ENCODE assay signal across 23 cellular contexts in genomic region chr11:126169291-126169690, GRCh38. TPM values are rescaled to one million over a fixed set of nuclear protein-coding genes. Genes with fewer than 3 reads are reported as not detected.
A peak's percentile ranks its signal among the peaks of the same experiment; 100 is the strongest.
DNase-seq lines count a peak whose midpoint lies in the region; ATAC-seq, FAIRE-seq and TF ChIP-seq lines count a peak whose summit lies in the region.
"Had no signal": no experiment of that assay in that cellular context is flagged by ENCODE, and none has a peak within 500 bp of the region (broad histone marks: within the 10 kb centered on the region; RNA-seq: fewer than 3 reads in every experiment).

No MANE protein-coding gene starts in this region.

- H2BK15ac ChIP-seq in H1 (ENCODE audit: low read length): no peak overlapping the region
- no peak overlapping the region for H2BK15ac ChIP-seq in mesenchymal stem cell (ENCODE audit: low read depth, poor library complexity, severe bottlenecking)

- H4K91ac ChIP-seq in H1 (replicated peaks; ENCODE audit: insufficient read length, low read length) (no peak overlapping the region), mesenchymal stem cell (ENCODE audit: low read length) (no peak overlapping the region)

- H3K4me3 Mint-ChIP-seq in GM23338: no peak overlapping the region
- H3K4me3 Mint-ChIP-seq: CD4-positive, alpha-beta memory T cell had no signal

- H3K36me3 ChIP-seq in GM23338 (ENCODE audit: insufficient read depth) (no peaks in the 10 kb centered on the region), H1 (ENCODE audit: control insufficient read depth in 2 of 4, insufficient read depth in 4 of 4, low read length in 3 of 4) (no peaks in the 10 kb centered on the region), mesenchymal stem cell (ENCODE audit: control insufficient read depth in 1 of 2, insufficient read depth in 2 of 2, low read depth in 1 of 2, low read length in 2 of 2) (no peaks in the 10 kb centered on the region)
- H3K36me3 ChIP-seq: BE2C; BLaER1 treated with 17β-estradiol and CSF1 and Interleukin-3, amounts not matched to agents 10 nM and 100 nM had no signal

- 0 out of 2 replicates have a peak overlapping the region, but pooled peaks have one; percentile 28 for H2AFZ ChIP-seq in GM23338
- no peak overlapping the region for H2AFZ ChIP-seq in H1 (ENCODE audit: low read length)
- H2AFZ ChIP-seq in mesenchymal stem cell (ENCODE audit: low read depth, low read length): no peak overlapping the region

- H3K4ac ChIP-seq in H1 (replicated peaks; ENCODE audit: insufficient read length, low read depth, low read length) (no peak overlapping the region), mesenchymal stem cell (ENCODE audit: low read depth in 1 of 2, low read length in 2 of 2) (no peak overlapping the region)

- no peak overlapping the region for H3K23ac ChIP-seq in H1 (ENCODE audit: insufficient read length)
- no peak overlapping the region for H3K23ac ChIP-seq in mesenchymal stem cell (ENCODE audit: low read length in 2 of 2)

- no peak for TF ChIP-seq POLR2A in H1 (IDR thresholded peaks at IDR 0.05; ENCODE audit: control extremely low read depth in 1 of 2, low read depth in 2 of 2, low read length in 2 of 2)

- peaks cover 20% of the 10 kb centered on the region for H3K4me1 Mint-ChIP-seq in GM23338
- H3K4me1 Mint-ChIP-seq: CD4-positive, alpha-beta memory T cell had no signal

- TF ChIP-seq CTCF in GM23338 (conservative IDR thresholded peaks at IDR 0.05; ENCODE audit: low read depth in 2 of 2) (no peak), H1 (IDR thresholded peaks at IDR 0.05; ENCODE audit: control extremely low read depth in 1 of 3, insufficient read depth in 1 of 3, low read depth in 1 of 3, low read length in 3 of 3) (no peak)

- FAIRE-seq in H1 (lab: Jason Lieb, UNC): no peak
- FAIRE-seq: A549, G401.6, GM12878, GM19239 had no signal

- H3K4me3 ChIP-seq in GM23338: no peak overlapping the region
- H3K4me3 ChIP-seq in H1 (ENCODE audit: extremely low read depth in 1 of 4, insufficient read depth in 2 of 4, low read depth in 3 of 4, low read length in 4 of 4): no peak overlapping the region
- H3K4me3 ChIP-seq in mesenchymal stem cell (ENCODE audit: insufficient read depth in 1 of 2, low read depth in 1 of 2, low read length in 2 of 2): no peak overlapping the region
- H3K4me3 ChIP-seq: A549; BLaER1 treated with 17β-estradiol and CSF1 and Interleukin-3, amounts not matched to agents 10 nM and 100 nM; GM12878 had no signal

- no peak overlapping the region for H3K14ac ChIP-seq in H1 (ENCODE audit: insufficient read length)
- no peak overlapping the region for H3K14ac ChIP-seq in mesenchymal stem cell (ENCODE audit: low read length in 2 of 2)

- peaks cover 11% of the 10 kb centered on the region; the same call in 1 of the 2 replicates for H3K4me1 ChIP-seq in GM23338 (ENCODE audit: insufficient read depth)
- H3K4me1 ChIP-seq in H1 (replicated peaks in 1 of 4; ENCODE audit: control insufficient read depth in 3 of 4, insufficient read depth in 4 of 4, low read length in 3 of 4): peaks cover 0 to 5% (median 3%) of the 10 kb centered on the region in 4 experiments; a peak in 3 of 7 replicates
- H3K4me1 ChIP-seq in mesenchymal stem cell (ENCODE audit: control insufficient read depth, insufficient read depth, low read depth, low read length): no peaks in the 10 kb centered on the region
- H3K4me1 ChIP-seq: A549 had no signal

- H4K8ac ChIP-seq in H1 (ENCODE audit: extremely low read depth, insufficient read depth, low read length) (no peak overlapping the region), mesenchymal stem cell (ENCODE audit: low read length) (no peak overlapping the region)

- H2BK5ac ChIP-seq in H1 (ENCODE audit: low read depth, low read length) (no peak overlapping the region), mesenchymal stem cell (ENCODE audit: low read depth, low read length, poor library complexity, severe bottlenecking) (no peak overlapping the region)

- H2BK12ac ChIP-seq in H1 (ENCODE audit: low read depth, low read length) (no peak overlapping the region), mesenchymal stem cell (ENCODE audit: low read length in 2 of 2) (no peak overlapping the region)

- H3F3A ChIP-seq in GM23338 (replicated peaks; ENCODE audit: low read depth): no peaks in the 10 kb centered on the region

- H2BK20ac ChIP-seq in H1 (ENCODE audit: low read length): no peak overlapping the region

- H3K27ac Mint-ChIP-seq in GM23338: no peak overlapping the region
- H3K27ac Mint-ChIP-seq: CD4-positive, alpha-beta memory T cell had no signal

- H3K9me3 Mint-ChIP-seq in GM23338: no peaks in the 10 kb centered on the region
- H3K9me3 Mint-ChIP-seq: CD4-positive, alpha-beta memory T cell had no signal

- no peak overlapping the region; the same call in 1 of the 2 replicates for H3K18ac ChIP-seq in H1 (ENCODE audit: extremely low read depth, low read length)
- H3K18ac ChIP-seq in mesenchymal stem cell (ENCODE audit: low read depth in 1 of 2, low read length in 2 of 2): no peak overlapping the region

- H3K9me3 ChIP-seq in H1 (ENCODE audit: insufficient read depth in 2 of 2, low read depth in 1 of 2, low read length in 1 of 2) (no peaks in the 10 kb centered on the region), mesenchymal stem cell (ENCODE audit: control insufficient read depth, low read length) (no peaks in the 10 kb centered on the region)
- H3K9me3 ChIP-seq: A549, BE2C had no signal

- H2BK120ac ChIP-seq in H1 (replicated peaks; ENCODE audit: low read depth, low read length) (no peak overlapping the region), mesenchymal stem cell (ENCODE audit: low read depth, low read length) (no peak overlapping the region)

- H3K79me1 ChIP-seq in H1 (ENCODE audit: low read depth, low read length) (no peaks in the 10 kb centered on the region), mesenchymal stem cell (replicated peaks; ENCODE audit: low read length, poor library complexity, severe bottlenecking) (no peaks in the 10 kb centered on the region)

- H3K9me2 ChIP-seq in GM23338 (ENCODE audit: insufficient read depth): 0 out of 2 replicates have a peak, but pooled peaks cover 3% of the 10 kb centered on the region

- H2AK5ac ChIP-seq in H1 (ENCODE audit: low read depth, low read length) (no peak overlapping the region), mesenchymal stem cell (ENCODE audit: low read length, severe bottlenecking) (no peak overlapping the region)

- no peak overlapping the region for H4K5ac ChIP-seq in H1 (ENCODE audit: insufficient read length, low read depth, low read length)

- no peak for DNase-seq in GM23338 (ENCODE audit: low spot score)
- DNase-seq in H1 (ENCODE audit: low read depth in 1 of 2, low spot score in 2 of 2): no peak
- DNase-seq in mesenchymal stem cell: no peak
- no peak for DNase-seq in dedifferentiated amniotic fluid mesenchymal stem cell (ENCODE audit: extremely low spot score)
- DNase-seq in GF-D8 (lab: John Stamatoyannopoulos, UW): no peak
- DNase-seq: 8988T; ACHN; AML-193; BE2C; Calu3; CD4-positive, alpha-beta memory T cell; COR-L47; DMS53; DMS79 treated with DMSO at 0.1 percent for 48 hours; GOT3; HCEC 1CT had no signal

- TF ChIP-seq RAD21 in H1 (IDR thresholded peaks at IDR 0.05 in 1 of 2, conservative IDR thresholded peaks at IDR 0.05 in 1 of 2; ENCODE audit: low read depth in 2 of 2, low read length in 2 of 2): no peak

- H3K4me2 ChIP-seq in GM23338 (0 out of 2 replicates have a peak overlapping the region, but pooled peaks have one; percentile 11), H1 (ENCODE audit: insufficient read depth in 1 of 2, low read depth in 2 of 2, low read length in 2 of 2) (peak overlapping the region; percentile 22 to 26; a peak in 1 of 4 replicates), mesenchymal stem cell (ENCODE audit: low read length, poor library complexity, severe bottlenecking) (no peak overlapping the region)
- H3K4me2 ChIP-seq: A549; BLaER1 treated with 17β-estradiol and CSF1 and Interleukin-3, amounts not matched to agents 10 nM and 100 nM had no signal

- H3K27ac ChIP-seq in GM23338 (ENCODE audit: low read depth): no peak overlapping the region
- no peak overlapping the region for H3K27ac ChIP-seq in H1 (ENCODE audit: low read depth, low read length)
- H3K27ac ChIP-seq in mesenchymal stem cell (ENCODE audit: low read length, poor library complexity, severe bottlenecking): no peak overlapping the region
- H3K27ac ChIP-seq: A549; BLaER1 treated with 17β-estradiol and CSF1 and Interleukin-3, amounts not matched to agents 10 nM and 100 nM had no signal

- CTCF ChIA-PET in H1 (lab: Charles Lee; ENCODE audit: partially characterized antibody): interaction anchor here (0.7 to 1.4 kb wide), 5 partner anchors 16 to 251 kb away, joined by 3 to 4 read pairs (median 3); no protein-coding TSS in a partner anchor

- no peaks in the 10 kb centered on the region for H3K79me2 ChIP-seq in GM23338 (replicated peaks; ENCODE audit: insufficient read depth)
- H3K79me2 ChIP-seq in H1 (ENCODE audit: control insufficient read depth in 1 of 2, insufficient read depth in 2 of 2, low read length in 2 of 2): no peaks in the 10 kb centered on the region

- H3K27me3 ChIP-seq in GM23338 (ENCODE audit: insufficient read depth): no peaks in the 10 kb centered on the region
- H3K27me3 ChIP-seq in H1 (replicated peaks in 1 of 4; ENCODE audit: control insufficient read depth in 3 of 4, extremely low read depth in 1 of 4, insufficient read depth in 3 of 4, low read length in 3 of 4): no peaks in the 10 kb centered on the region
- peaks cover 0 to 19% of the 10 kb centered on the region in 2 experiments for H3K27me3 ChIP-seq in mesenchymal stem cell (ENCODE audit: control insufficient read depth in 1 of 2, insufficient read depth in 1 of 2, low read length in 2 of 2)
- H3K27me3 ChIP-seq: BE2C; BLaER1 treated with 17β-estradiol and CSF1 and Interleukin-3, amounts not matched to agents 10 nM and 100 nM had no signal

- whole genome bisulfite sequencing in H1 (ENCODE audit: extremely low coverage in 1 of 2, insufficient coverage in 1 of 2, insufficient read length in 1 of 2, insufficient replicate concordance in 2 of 2, low coverage in 1 of 2, low lambda C conversion rate in 2 of 2, missing lambda C conversion rate in 1 of 2), 2 experiments: 89% methylated on average over 3 of the region's 3 CpGs; no CpG with 5 or more reads in 1 of the 2 experiments
- WGBS in mesenchymal stem cell: 94% methylated on average over 3 of the region's 3 CpGs

- H3K36me3 Mint-ChIP-seq in GM23338 (ENCODE audit: low read depth): no peaks in the 10 kb centered on the region
- H3K36me3 Mint-ChIP-seq: CD4-positive, alpha-beta memory T cell had no signal

- POLR2A ChIA-PET in H1 (lab: Charles Lee; ENCODE audit: partially characterized antibody): interaction anchor here (1.1 kb wide), 1 partner anchor 100 kb away, joined by 3 read pairs; the partner anchor contains the start of genes FOXRED1 and SRPRA

- no peak overlapping the region for H3K56ac ChIP-seq in H1 (replicated peaks; ENCODE audit: insufficient read length, low read depth, low read length)

- H4K20me1 ChIP-seq in GM23338 (replicated peaks; ENCODE audit: insufficient read depth): no peaks in the 10 kb centered on the region
- no peaks in the 10 kb centered on the region for H4K20me1 ChIP-seq in H1 (replicated peaks in 1 of 2; ENCODE audit: control insufficient read depth in 1 of 2, insufficient read depth in 2 of 2, low read length in 2 of 2)
- H4K20me1 ChIP-seq: BLaER1 treated with 17β-estradiol and CSF1 and Interleukin-3, amounts not matched to agents 10 nM and 100 nM had no signal

- H3K27me3 Mint-ChIP-seq in GM23338 (ENCODE audit: insufficient read depth, low read depth, poor library complexity): peaks cover 10% of the 10 kb centered on the region

- no peak for ATAC-seq in GM23338
- no peak for ATAC-seq in HG03565 (IDR thresholded peaks at IDR 0.05; ENCODE audit: unreplicated experiment)
- no peak for ATAC-seq in HG03045 (IDR thresholded peaks at IDR 0.05; ENCODE audit: unreplicated experiment)
- ATAC-seq: A549, GM12878 had no signal

- TF ChIP-seq EP300 in H1 (IDR thresholded peaks at IDR 0.05; ENCODE audit: borderline replicate concordance in 1 of 2, low read depth in 2 of 2, low read length in 2 of 2): no peak

- no peak overlapping the region for H3K9ac ChIP-seq in H1 (replicated peaks in 1 of 4; ENCODE audit: extremely low read depth in 1 of 4, low read depth in 3 of 4, low read length in 3 of 4)
- H3K9ac ChIP-seq in mesenchymal stem cell (ENCODE audit: low read length): peak overlapping the region; percentile 8
- H3K9ac ChIP-seq: BLaER1 treated with 17β-estradiol and CSF1 and Interleukin-3, amounts not matched to agents 10 nM and 100 nM had no signal

- H3K23me2 ChIP-seq in H1 (ENCODE audit: low read depth, low read length): no peaks in the 10 kb centered on the region; the same call in 1 of the 2 replicates

RNA-seq across cellular contexts. Expression of gene RPUSD4, which starts 42.2 kb away (rescaled TPM):
- 43.6 and 60.8 TPM in 2 replicates for total RNA-seq in GM23338 (2014; rRNA removed; shearing (Covaris generic))
- polyA plus RNA-seq in GM23338 (2016; fragmentation: Nextera tagmentation; extraction: Ambion mirVana) (20.3 and 20.8 TPM in 2 replicates), H1 (2011; rRNA removed) (36.1 and 46.7 TPM in 2 replicates)
- 48.2 and 50.7 TPM in 2 replicates for total RNA-seq in H1 (2021; fragmentation: NEBNext Ultra II Directional; extraction: Animal tissue kit (Norgen Biotek cat#: 25700))
- polyA plus RNA-seq in H1 (2011; cell fraction: cytosol; rRNA removed): 55.9 TPM
- polyA plus RNA-seq in H1 (2011; cell fraction: nucleus; rRNA removed): 81.0 TPM
- polyA plus RNA-seq in H1 (2012, experiment 1 of 2): 46.3 to 52.7 TPM (median 46.7 TPM) in 4 replicates
- 39.5 TPM for polyA plus RNA-seq in H1 (2012, experiment 2 of 2)
- polyA plus RNA-seq in H1 (2013, experiment 1 of 2): 25.5 TPM
- polyA plus RNA-seq in H1 (2013, experiment 2 of 2): 24.2 TPM
- polyA minus RNA-seq in H1 (2011; rRNA and poly(A)+ RNA removed): 165 and 201 TPM in 2 replicates
- 43.7 TPM for polyA minus RNA-seq in H1 (2011; cell fraction: cytosol; rRNA and poly(A)+ RNA removed)
- 64.7 TPM for polyA minus RNA-seq in H1 (2011; cell fraction: nucleus; rRNA and poly(A)+ RNA removed)
- polyA plus RNA-seq in mesenchymal stem cell (2013, experiment 1 of 2): 11.2 TPM
- polyA plus RNA-seq in mesenchymal stem cell (2013, experiment 2 of 2): 11.4 TPM

RNA-seq across cellular contexts. Expression of gene FAM118B, which starts 42.3 kb away (rescaled TPM):
- total RNA-seq in GM23338 (2014; rRNA removed; shearing (Covaris generic)): 43.4 and 75.0 TPM in 2 replicates
- polyA plus RNA-seq in GM23338 (2016; fragmentation: Nextera tagmentation; extraction: Ambion mirVana): 24.7 and 33.7 TPM in 2 replicates
- 47.1 and 48.3 TPM in 2 replicates for total RNA-seq in H1 (2021; fragmentation: NEBNext Ultra II Directional; extraction: Animal tissue kit (Norgen Biotek cat#: 25700))
- polyA plus RNA-seq in H1 (2011; rRNA removed): 15.5 and 25.3 TPM in 2 replicates
- polyA plus RNA-seq in H1 (2011; cell fraction: cytosol; rRNA removed): 33.4 TPM
- polyA plus RNA-seq in H1 (2011; cell fraction: nucleus; rRNA removed): 11.6 TPM
- 36.7 to 42.0 TPM (median 38.1 TPM) in 4 replicates for polyA plus RNA-seq in H1 (2012, experiment 1 of 2)
- 11.5 TPM for polyA plus RNA-seq in H1 (2012, experiment 2 of 2)
- polyA plus RNA-seq in H1 (2013, experiment 1 of 2): 27.6 TPM
- 26.8 TPM for polyA plus RNA-seq in H1 (2013, experiment 2 of 2)
- polyA minus RNA-seq in H1 (2011; rRNA and poly(A)+ RNA removed): 23.0 and 33.8 TPM in 2 replicates
- 16.0 TPM for polyA minus RNA-seq in H1 (2011; cell fraction: cytosol; rRNA and poly(A)+ RNA removed)
- 35.9 TPM for polyA minus RNA-seq in H1 (2011; cell fraction: nucleus; rRNA and poly(A)+ RNA removed)
- polyA plus RNA-seq in mesenchymal stem cell (2013, experiment 1 of 2): 19.9 TPM
- 20.4 TPM for polyA plus RNA-seq in mesenchymal stem cell (2013, experiment 2 of 2)
